Comparison of ENCODE assay signal across 32 cellular contexts in genomic region chr3:39118931-39119660, GRCh38.
"Had no signal": no experiment of that assay in that cellular context is flagged by ENCODE, and none has a peak within 500 bp of the region (broad histone marks: within the 10 kb centered on the region; RNA-seq: fewer than 3 reads in every experiment).

No MANE protein-coding gene starts in this region.

- H3K27ac ChIP-seq: adrenal gland, body of pancreas, cardiac muscle cell, colonic mucosa, epithelial cell of prostate, esophagus squamous epithelium, gastroesophageal sphincter, heart right ventricle had no signal

- H3K27me3 Mint-ChIP-seq: activated CD4-positive, alpha-beta memory T cell treated with anti-CD3 and anti-CD28 coated beads for 36 hours; activated CD4-positive, alpha-beta T cell treated with anti-CD3 and anti-CD28 coated beads for 36 hours; activated naive CD4-positive, alpha-beta T cell treated with anti-CD3 and anti-CD28 coated beads, Interleukin-2, amount 50 U/mL, for 24 hours; activated naive CD8-positive, alpha-beta T cell treated with anti-CD3 and anti-CD28 coated beads for 36 hours; activated naive CD8-positive, alpha-beta T cell treated with anti-CD3 and anti-CD28 coated beads, Interleukin-2, amount 50 U/mL, for 24 hours had no signal

- H3K27me3 ChIP-seq: adrenal gland, body of pancreas, cardiac muscle cell, colonic mucosa, esophagus squamous epithelium, gastroesophageal sphincter, heart right ventricle had no signal

- DNase-seq: activated CD4-positive, alpha-beta memory T cell treated with anti-CD3 and anti-CD28 coated beads for 36 hours; activated CD4-positive, alpha-beta T cell treated with anti-CD3 and anti-CD28 coated beads for 36 hours; activated CD4-positive, alpha-beta T cell treated with anti-CD3 and anti-CD28 coated beads, Interleukin-2, amount 10 ng/mL, durations not matched to agents 24 days and 14 days; activated CD4-positive, CD25-positive, alpha-beta regulatory T cell; activated CD8-positive, alpha-beta memory T cell treated with anti-CD3 and anti-CD28 coated beads, Interleukin-2, amount 10 ng/mL, durations not matched to agents 7 days and 5 days; activated CD8-positive, alpha-beta memory T cell treated with anti-CD3 and anti-CD28 coated beads, Interleukin-2, amount 50 U/mL, for 4 hours; activated CD8-positive, alpha-beta T cell treated with anti-CD3 and anti-CD28 coated beads, Interleukin-2, amount 10 ng/mL, durations not matched to agents 7 days and 5 days; activated effector memory CD4-positive, alpha-beta T cell treated with anti-CD3 and anti-CD28 coated beads, Interleukin-2, amount 50 U/mL, for 16 hours; activated naive CD4-positive, alpha-beta T cell treated with anti-CD3 and anti-CD28 coated beads for 36 hours; activated naive CD8-positive, alpha-beta T cell treated with anti-CD3 and anti-CD28 coated beads for 36 hours; activated naive CD8-positive, alpha-beta T cell treated with anti-CD3 and anti-CD28 coated beads, Interleukin-2, amount 50 U/mL, for 24 hours; activated T-cell treated with anti-CD3 and anti-CD28 coated beads, Interleukin-2, amount 50 U/mL, for 1 hour; activated T-cell treated with anti-CD3 and anti-CD28 coated beads, Interleukin-2, amount 50 U/mL, for 48 hours; adrenal gland; amygdala; body of pancreas; central memory CD4-positive, alpha-beta T cell; cerebellar nuclear complex; colonic mucosa; effector CD8-positive, alpha-beta T cell; esophagus squamous epithelium; foreskin melanocyte; heart right ventricle; T1000 had no signal

- H3K9me3 ChIP-seq: adrenal gland, body of pancreas, colonic mucosa, esophagus squamous epithelium, gastroesophageal sphincter, heart right ventricle had no signal

- H3K27ac Mint-ChIP-seq: activated CD4-positive, alpha-beta memory T cell treated with anti-CD3 and anti-CD28 coated beads for 36 hours; activated CD4-positive, alpha-beta T cell treated with anti-CD3 and anti-CD28 coated beads for 36 hours; activated CD4-positive, alpha-beta T cell treated with anti-CD3 and anti-CD28 coated beads, Interleukin-2, amount 10 ng/mL, durations not matched to agents 24 days and 14 days; activated CD8-positive, alpha-beta memory T cell treated with anti-CD3 and anti-CD28 coated beads, Interleukin-2, amount 10 ng/mL, durations not matched to agents 7 days and 5 days; activated CD8-positive, alpha-beta T cell treated with anti-CD3 and anti-CD28 coated beads, Interleukin-2, amount 10 ng/mL, durations not matched to agents 7 days and 5 days; activated naive CD4-positive, alpha-beta T cell treated with anti-CD3 and anti-CD28 coated beads for 36 hours; activated naive CD4-positive, alpha-beta T cell treated with anti-CD3 and anti-CD28 coated beads, Interleukin-2, amount 50 U/mL, for 24 hours; activated naive CD8-positive, alpha-beta T cell treated with anti-CD3 and anti-CD28 coated beads for 36 hours; activated naive CD8-positive, alpha-beta T cell treated with anti-CD3 and anti-CD28 coated beads, Interleukin-2, amount 50 U/mL, for 24 hours; activated T-helper 1 cell treated with anti-CD3 and anti-CD28 coated beads, Interleukin-12 subunit alpha, Interleukin-12 subunit beta, Interleukin-2, Interleukin-4 antibody, amounts not matched to agents 30 ng/mL and 10 ng/mL and 1 ng/mL, durations not matched to agents 14 hours and 24 hours and 36 hours; activated T-helper 2 cell treated with anti-CD3 and anti-CD28 coated beads, Interferon-gamma antibody, Interleukin-2, Interleukin-4, amounts not matched to agents 10 μg/mL and 5 μg/mL and 100 μg/mL, durations not matched to agents 14 hours and 24 hours and 36 hours; T-helper 1 cell treated with Interleukin-12 subunit alpha and Interleukin-12 subunit beta and Interleukin-4 antibody, amounts not matched to agents 30 μg/mL and 1 μg/mL, for 36 hours; T-helper 2 cell treated with Interferon-gamma antibody and Interleukin-4, amounts not matched to agents 5 μg/mL and 100 μg/mL, for 36 hours had no signal

- H3K4me1 ChIP-seq: adrenal gland, body of pancreas, colonic mucosa, esophagus squamous epithelium, gastroesophageal sphincter had no signal

- H3K4me3 Mint-ChIP-seq: activated CD4-positive, alpha-beta memory T cell treated with anti-CD3 and anti-CD28 coated beads for 36 hours; activated CD4-positive, alpha-beta T cell treated with anti-CD3 and anti-CD28 coated beads for 36 hours; activated CD4-positive, alpha-beta T cell treated with anti-CD3 and anti-CD28 coated beads, Interleukin-2, amount 10 ng/mL, durations not matched to agents 24 days and 14 days; activated CD8-positive, alpha-beta memory T cell treated with anti-CD3 and anti-CD28 coated beads, Interleukin-2, amount 10 ng/mL, durations not matched to agents 7 days and 5 days; activated CD8-positive, alpha-beta T cell treated with anti-CD3 and anti-CD28 coated beads, Interleukin-2, amount 10 ng/mL, durations not matched to agents 7 days and 5 days; activated naive CD4-positive, alpha-beta T cell treated with anti-CD3 and anti-CD28 coated beads for 36 hours; activated naive CD4-positive, alpha-beta T cell treated with anti-CD3 and anti-CD28 coated beads, Interleukin-2, amount 50 U/mL, for 24 hours; activated naive CD8-positive, alpha-beta T cell treated with anti-CD3 and anti-CD28 coated beads for 36 hours; activated naive CD8-positive, alpha-beta T cell treated with anti-CD3 and anti-CD28 coated beads, Interleukin-2, amount 50 U/mL, for 24 hours; activated T-helper 1 cell treated with anti-CD3 and anti-CD28 coated beads, Interleukin-12 subunit alpha, Interleukin-12 subunit beta, Interleukin-2, Interleukin-4 antibody, amounts not matched to agents 30 ng/mL and 10 ng/mL and 1 ng/mL, durations not matched to agents 14 hours and 24 hours and 36 hours; T-helper 1 cell treated with Interleukin-12 subunit alpha and Interleukin-12 subunit beta and Interleukin-4 antibody, amounts not matched to agents 30 μg/mL and 1 μg/mL, for 36 hours; T-helper 2 cell treated with Interferon-gamma antibody and Interleukin-4, amounts not matched to agents 5 μg/mL and 100 μg/mL, for 36 hours had no signal

- H3K4me3 ChIP-seq: adrenal gland, body of pancreas, cardiac muscle cell, colonic mucosa, esophagus squamous epithelium, gastroesophageal sphincter, heart right ventricle had no signal

- H3K36me3 ChIP-seq: adrenal gland, cardiac muscle cell, colonic mucosa had no signal

- H3K4me1 Mint-ChIP-seq: activated CD4-positive, alpha-beta T cell treated with anti-CD3 and anti-CD28 coated beads for 36 hours; activated CD4-positive, alpha-beta T cell treated with anti-CD3 and anti-CD28 coated beads, Interleukin-2, amount 10 ng/mL, durations not matched to agents 24 days and 14 days; activated naive CD4-positive, alpha-beta T cell treated with anti-CD3 and anti-CD28 coated beads, Interleukin-2, amount 50 U/mL, for 24 hours; activated naive CD8-positive, alpha-beta T cell treated with anti-CD3 and anti-CD28 coated beads for 36 hours; activated naive CD8-positive, alpha-beta T cell treated with anti-CD3 and anti-CD28 coated beads, Interleukin-2, amount 50 U/mL, for 24 hours had no signal

- H3K9me3 Mint-ChIP-seq: activated CD4-positive, alpha-beta memory T cell treated with anti-CD3 and anti-CD28 coated beads for 36 hours; activated CD4-positive, alpha-beta T cell treated with anti-CD3 and anti-CD28 coated beads, Interleukin-2, amount 10 ng/mL, durations not matched to agents 24 days and 14 days; activated naive CD4-positive, alpha-beta T cell treated with anti-CD3 and anti-CD28 coated beads for 36 hours; activated naive CD4-positive, alpha-beta T cell treated with anti-CD3 and anti-CD28 coated beads, Interleukin-2, amount 50 U/mL, for 24 hours; activated naive CD8-positive, alpha-beta T cell treated with anti-CD3 and anti-CD28 coated beads for 36 hours; activated naive CD8-positive, alpha-beta T cell treated with anti-CD3 and anti-CD28 coated beads, Interleukin-2, amount 50 U/mL, for 24 hours; activated T-helper 1 cell treated with anti-CD3 and anti-CD28 coated beads, Interleukin-12 subunit alpha, Interleukin-12 subunit beta, Interleukin-2, Interleukin-4 antibody, amounts not matched to agents 30 ng/mL and 10 ng/mL and 1 ng/mL, durations not matched to agents 14 hours and 24 hours and 36 hours; activated T-helper 2 cell treated with anti-CD3 and anti-CD28 coated beads, Interferon-gamma antibody, Interleukin-2, Interleukin-4, amounts not matched to agents 10 μg/mL and 5 μg/mL and 100 μg/mL, durations not matched to agents 14 hours and 24 hours and 36 hours; T-helper 1 cell treated with Interleukin-12 subunit alpha and Interleukin-12 subunit beta and Interleukin-4 antibody, amounts not matched to agents 30 μg/mL and 1 μg/mL, for 36 hours; T-helper 2 cell treated with Interferon-gamma antibody and Interleukin-4, amounts not matched to agents 5 μg/mL and 100 μg/mL, for 36 hours had no signal

- ATAC-seq: activated CD4-positive, alpha-beta T cell treated with anti-CD3 and anti-CD28 coated beads for 36 hours; activated CD8-positive, alpha-beta memory T cell treated with anti-CD3 and anti-CD28 coated beads, Interleukin-2, amount 10 ng/mL, durations not matched to agents 7 days and 5 days; activated CD8-positive, alpha-beta T cell treated with anti-CD3 and anti-CD28 coated beads, Interleukin-2, amount 10 ng/mL, durations not matched to agents 7 days and 5 days; body of pancreas; gastroesophageal sphincter; heart right ventricle had no signal
